28 cellular contexts compared by ENCODE assay signal in the genomic region with DNA sequence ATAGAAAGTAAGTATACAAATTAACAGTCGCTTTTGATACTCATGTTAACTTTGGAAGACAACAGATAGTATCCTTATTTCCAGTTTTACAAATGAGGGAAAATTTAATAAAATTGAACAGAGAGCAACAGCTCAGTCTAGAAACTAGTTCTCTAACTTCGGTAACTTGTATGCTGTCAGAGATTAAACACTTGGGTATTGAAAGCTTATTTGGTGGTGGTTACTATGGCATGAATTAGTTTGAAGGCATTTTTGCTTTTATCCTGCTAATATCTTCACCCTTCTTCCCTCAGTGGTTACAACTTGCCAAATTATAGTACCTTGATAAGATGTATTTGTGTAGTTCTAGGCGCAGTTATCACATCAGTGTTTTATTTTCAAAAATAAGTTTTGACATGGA.
"Had no signal": no experiment of that assay in that cellular context is flagged by ENCODE, and none has a peak within 500 bp of the region (broad histone marks: within the 10 kb centered on the region; RNA-seq: fewer than 3 reads in every experiment).

No MANE protein-coding gene starts in this region.

- H3K27ac ChIP-seq: ascending aorta, gastroesophageal sphincter, neural progenitor cell, testis, transverse colon had no signal

- H3K27ac Mint-ChIP-seq: activated naive CD8-positive, alpha-beta T cell treated with anti-CD3 and anti-CD28 coated beads, Interleukin-2, amount 10 ng/mL, durations not matched to agents 7 days and 5 days; activated T-cell treated with anti-CD3 and anti-CD28 coated beads, Interleukin-2, amount 50 U/mL, for 24 hours; activated T-helper 17 cell treated with anti-CD3 and anti-CD28 coated beads, Interleukin-2, amount 50 U/mL, for 72 hours; effector memory CD8-positive, alpha-beta T cell; neural progenitor cell had no signal

- H3K27me3 Mint-ChIP-seq: activated naive CD8-positive, alpha-beta T cell treated with anti-CD3 and anti-CD28 coated beads, Interleukin-2, amount 10 ng/mL, durations not matched to agents 7 days and 5 days; activated T-cell treated with anti-CD3 and anti-CD28 coated beads, Interleukin-2, amount 50 U/mL, for 24 hours; activated T-helper 17 cell treated with anti-CD3 and anti-CD28 coated beads, Interleukin-2, amount 50 U/mL, for 72 hours; brain; effector memory CD8-positive, alpha-beta T cell; naive thymus-derived CD4-positive, alpha-beta T cell had no signal

- H3K9me3 ChIP-seq: ascending aorta, gastroesophageal sphincter, testis, transverse colon had no signal

- H3K9ac ChIP-seq: neural progenitor cell had no signal

- H3K4me2 ChIP-seq: neural progenitor cell had no signal

- H3K4me3 ChIP-seq: ascending aorta, gastroesophageal sphincter, neural progenitor cell, testis, transverse colon had no signal

- H3K27me3 ChIP-seq: ascending aorta, gastroesophageal sphincter, neural progenitor cell, testis, transverse colon had no signal

- ATAC-seq: activated T-helper 17 cell treated with anti-CD3 and anti-CD28 coated beads, Interleukin-2, amount 50 U/mL, for 72 hours; effector memory CD8-positive, alpha-beta T cell; gastroesophageal sphincter; left cardiac atrium; left ventricle myocardium superior; naive thymus-derived CD4-positive, alpha-beta T cell; right cardiac atrium had no signal

- H3K4me3 Mint-ChIP-seq: activated naive CD8-positive, alpha-beta T cell treated with anti-CD3 and anti-CD28 coated beads, Interleukin-2, amount 10 ng/mL, durations not matched to agents 7 days and 5 days; activated T-cell treated with anti-CD3 and anti-CD28 coated beads, Interleukin-2, amount 50 U/mL, for 24 hours; activated T-helper 17 cell treated with anti-CD3 and anti-CD28 coated beads, Interleukin-2, amount 50 U/mL, for 72 hours; neural progenitor cell had no signal

- FAIRE-seq: endothelial cell of umbilical vein, keratinocyte had no signal

- H2AFZ ChIP-seq: neural progenitor cell had no signal

- H3K9me3 Mint-ChIP-seq: activated naive CD8-positive, alpha-beta T cell treated with anti-CD3 and anti-CD28 coated beads, Interleukin-2, amount 10 ng/mL, durations not matched to agents 7 days and 5 days; activated T-cell treated with anti-CD3 and anti-CD28 coated beads, Interleukin-2, amount 50 U/mL, for 24 hours; activated T-helper 17 cell treated with anti-CD3 and anti-CD28 coated beads, Interleukin-2, amount 50 U/mL, for 72 hours; brain; effector memory CD8-positive, alpha-beta T cell; naive thymus-derived CD4-positive, alpha-beta T cell; neural progenitor cell had no signal

- DNase-seq: activated CD4-positive, alpha-beta T cell treated with anti-CD3 and anti-CD28 coated beads for 4 hours; activated CD4-positive, alpha-beta T cell treated with anti-CD3 and anti-CD28 coated beads, Interleukin-2, amount 50 U/mL, for 48 hours; activated CD4-positive, CD25-positive, alpha-beta regulatory T cell; activated CD8-positive, alpha-beta memory T cell treated with anti-CD3 and anti-CD28 coated beads, Interleukin-2, amount 50 U/mL, for 48 hours; activated naive CD8-positive, alpha-beta T cell treated with anti-CD3 and anti-CD28 coated beads, Interleukin-2, amount 10 ng/mL, durations not matched to agents 7 days and 5 days; activated T-cell treated with anti-CD3 and anti-CD28 coated beads, Interleukin-2, amount 50 U/mL, for 24 hours; cortex of kidney; effector memory CD8-positive, alpha-beta T cell; hippocampal formation; left cardiac atrium; left ventricle myocardium superior; mammary epithelial cell; midbrain; naive thymus-derived CD4-positive, alpha-beta T cell; posterior cingulate gyrus; right cardiac atrium; stimulated activated CD4-positive, alpha-beta T cell treated with anti-CD3 and anti-CD28 coated beads, Interleukin-2, amount 100 ng/mL, for 48 hours; stimulated activated naive CD4-positive, alpha-beta T cell treated with Interleukin-2 at 50 U/mL for 16 hours; T-helper 1 cell; testis; transverse colon had no signal
